In genomic region chr5:151773979-151774378, GRCh38 we compare ENCODE assay signal across 9 cellular contexts. TPM values are rescaled to one million over a fixed set of nuclear protein-coding genes. Genes with fewer than 3 reads are reported as not detected.
A peak's percentile ranks its signal among the peaks of the same experiment; 100 is the strongest.
DNase-seq lines count a peak whose midpoint lies in the region; ATAC-seq and TF ChIP-seq lines count a peak whose summit lies in the region.
"Had no signal": no experiment of that assay in that cellular context is flagged by ENCODE, and none has a peak within 500 bp of the region (broad histone marks: within the 10 kb centered on the region; RNA-seq: fewer than 3 reads in every experiment).

No MANE protein-coding gene starts in this region.

- H3K4me1 ChIP-seq in transverse colon = peaks cover 23 to 72% (median 50%) of the 10 kb centered on the region in 4 donors

- ATAC-seq in activated T-cell treated with anti-CD3 and anti-CD28 coated beads, Interleukin-2, amount 50 U/mL, for 4 hours = no peak
- no peak for ATAC-seq in activated naive CD8-positive, alpha-beta T cell treated with anti-CD3 and anti-CD28 coated beads, Interleukin-2, amount 10 ng/mL, durations not matched to agents 7 days and 5 days (ENCODE audit: low read depth)
- ATAC-seq in HG03280 (IDR thresholded peaks at IDR 0.05; ENCODE audit: unreplicated experiment) = no peak
- ATAC-seq: stimulated activated effector memory CD8-positive, alpha-beta T cell treated with anti-CD3 and anti-CD28 coated beads, Interleukin-12 subunit alpha, Interleukin-12 subunit beta, amount 100 ng/mL, for 72 hours had no signal

- no peak for DNase-seq in activated T-cell treated with anti-CD3 and anti-CD28 coated beads, Interleukin-2, amount 50 U/mL, for 4 hours
- no peak for DNase-seq in activated T-cell treated with anti-CD3 and anti-CD28 coated beads, Interleukin-2, amount 50 U/mL, for 1 hour
- DNase-seq in activated naive CD8-positive, alpha-beta T cell treated with anti-CD3 and anti-CD28 coated beads, Interleukin-2, amount 10 ng/mL, durations not matched to agents 7 days and 5 days = no peak
- DNase-seq in kidney epithelial cell (ENCODE audit: low read depth) = no peak
- DNase-seq in transverse colon = no peak
- no peak for DNase-seq in activated effector memory CD4-positive, alpha-beta T cell treated with Interleukin-2 at 50 U/mL for 16 hours
- DNase-seq in NCI-H2196 treated with DMSO at 0.1 percent for 48 hours (lab: John Stamatoyannopoulos, UW; ENCODE audit: unreplicated experiment) = no peak

- WGBS in transverse colon (ENCODE audit: low coverage in 1 of 2), 2 donors = 2 to 5% methylated on average over 4 of the region's 4 CpGs

- TF ChIP-seq CTCF in kidney epithelial cell (IDR thresholded peaks at IDR 0.05; ENCODE audit: insufficient read depth, low read length, poor library complexity, severe bottlenecking) (no peak), transverse colon (IDR thresholded peaks at IDR 0.05) (no peak)

- H3K27ac Mint-ChIP-seq in activated naive CD8-positive, alpha-beta T cell treated with anti-CD3 and anti-CD28 coated beads, Interleukin-2, amount 10 ng/mL, durations not matched to agents 7 days and 5 days = peak overlapping the region; percentile 49

- no peaks in the 10 kb centered on the region for H3K27me3 Mint-ChIP-seq in activated T-cell treated with anti-CD3 and anti-CD28 coated beads, Interleukin-2, amount 50 U/mL, for 4 hours (ENCODE audit: low read depth)
- no peaks in the 10 kb centered on the region for H3K27me3 Mint-ChIP-seq in activated naive CD8-positive, alpha-beta T cell treated with anti-CD3 and anti-CD28 coated beads, Interleukin-2, amount 10 ng/mL, durations not matched to agents 7 days and 5 days

- peaks cover 46% of the 10 kb centered on the region for H3K36me3 Mint-ChIP-seq in activated T-cell treated with anti-CD3 and anti-CD28 coated beads, Interleukin-2, amount 50 U/mL, for 4 hours (ENCODE audit: insufficient read depth)
- H3K36me3 Mint-ChIP-seq in activated naive CD8-positive, alpha-beta T cell treated with anti-CD3 and anti-CD28 coated beads, Interleukin-2, amount 10 ng/mL, durations not matched to agents 7 days and 5 days = peaks cover 17% of the 10 kb centered on the region

- TF ChIP-seq EP300 in transverse colon (IDR thresholded peaks at IDR 0.05; ENCODE audit: low read depth) = no peak

- peak overlapping the region; percentile 90 for H3K4me3 ChIP-seq in kidney epithelial cell (ENCODE audit: low read depth, low read length)
- H3K4me3 ChIP-seq in transverse colon = peak overlapping the region in 3 of 4 donors; percentile 68 to 82 (median 73)

- no peak for TF ChIP-seq POLR2A in transverse colon (IDR thresholded peaks at IDR 0.05)

- no peaks in the 10 kb centered on the region for H3K36me3 ChIP-seq in kidney epithelial cell (ENCODE audit: control insufficient read depth, insufficient read depth, low read length)
- peaks cover 0 to 3% (median 0%) of the 10 kb centered on the region in 4 donors for H3K36me3 ChIP-seq in transverse colon

- H3K4me1 Mint-ChIP-seq in activated T-cell treated with anti-CD3 and anti-CD28 coated beads, Interleukin-2, amount 50 U/mL, for 4 hours (ENCODE audit: low read depth) = peaks cover 57% of the 10 kb centered on the region
- H3K4me1 Mint-ChIP-seq in activated naive CD8-positive, alpha-beta T cell treated with anti-CD3 and anti-CD28 coated beads, Interleukin-2, amount 10 ng/mL, durations not matched to agents 7 days and 5 days = peaks cover 46% of the 10 kb centered on the region

- peak overlapping the region; percentile 88 for H3K4me3 Mint-ChIP-seq in activated T-cell treated with anti-CD3 and anti-CD28 coated beads, Interleukin-2, amount 50 U/mL, for 4 hours
- peak overlapping the region; percentile 86 for H3K4me3 Mint-ChIP-seq in activated naive CD8-positive, alpha-beta T cell treated with anti-CD3 and anti-CD28 coated beads, Interleukin-2, amount 10 ng/mL, durations not matched to agents 7 days and 5 days
- H3K4me3 Mint-ChIP-seq: stimulated activated effector memory CD8-positive, alpha-beta T cell treated with anti-CD3 and anti-CD28 coated beads, Interleukin-12 subunit alpha, Interleukin-12 subunit beta, amount 100 ng/mL, for 72 hours had no signal

- POLR2A ChIA-PET in activated naive CD8-positive, alpha-beta T cell treated with anti-CD3 and anti-CD28 coated beads, Interleukin-2, amount 10 ng/mL, durations not matched to agents 7 days and 5 days (lab: Charles Lee) = interaction anchor here (1.8 to 6.3 kb wide), 2 partner anchors 16 to 23 kb away, joined by 4 to 102 read pairs; partner anchors contain the start of gene ATOX1

- peak overlapping the region; percentile 93 to 99 (median 98) for H3K27ac ChIP-seq in transverse colon

- in situ Hi-C loops in transverse colon (cut with MboI; ENCODE audit: low pct_ligation_motif_present in 1 of 4, low pct_unique_long_range_greater_than_20kb in 1 of 4, low sequenced_read_pairs in 3 of 4) = loop anchor here in 1 of 4 donors (25.0 kb wide), 1 partner anchor 312 kb away; no protein-coding TSS in a partner anchor

- intact Hi-C loops in transverse colon (cut with DNase I; ENCODE audit: low total_unique reads) = no loop called here

- H3K9me3 ChIP-seq in transverse colon = no peaks in the 10 kb centered on the region

- H3K9me3 Mint-ChIP-seq in activated T-cell treated with anti-CD3 and anti-CD28 coated beads, Interleukin-2, amount 50 U/mL, for 4 hours = no peaks in the 10 kb centered on the region
- no peaks in the 10 kb centered on the region for H3K9me3 Mint-ChIP-seq in activated naive CD8-positive, alpha-beta T cell treated with anti-CD3 and anti-CD28 coated beads, Interleukin-2, amount 10 ng/mL, durations not matched to agents 7 days and 5 days
- H3K9me3 Mint-ChIP-seq: stimulated activated effector memory CD8-positive, alpha-beta T cell treated with anti-CD3 and anti-CD28 coated beads, Interleukin-12 subunit alpha, Interleukin-12 subunit beta, amount 100 ng/mL, for 72 hours had no signal

- H3K27me3 ChIP-seq in kidney epithelial cell (ENCODE audit: control insufficient read depth, insufficient read depth, low read length) (no peaks in the 10 kb centered on the region), transverse colon (no peaks in the 10 kb centered on the region)

RNA-seq across cellular contexts. Expression of gene G3BP1, which starts 2.2 kb away (rescaled TPM):
- 100 to 1,000 TPM; 532 to 555 (median 540) TPM for total RNA-seq in activated T-cell treated with anti-CD3 and anti-CD28 coated beads, Interleukin-2, amount 50 U/mL, for 4 hours
- total RNA-seq in activated naive CD8-positive, alpha-beta T cell treated with anti-CD3 and anti-CD28 coated beads, Interleukin-2, amount 10 ng/mL, durations not matched to agents 7 days and 5 days = 100 to 1,000 TPM; 164 to 178 TPM
- total RNA-seq in kidney epithelial cell (134 and 154 TPM in 2 replicates), transverse colon (10 to 100 TPM; 35.4 to 88.6 (median 66.7) TPM)

RNA-seq across cellular contexts. Expression of gene ATOX1, which starts 15.5 kb away (rescaled TPM):
- 10 to 100 TPM; 89.0 to 94.3 (median 91.7) TPM for total RNA-seq in activated T-cell treated with anti-CD3 and anti-CD28 coated beads, Interleukin-2, amount 50 U/mL, for 4 hours
- 10 to 100 TPM; 42.7 to 48.1 TPM for total RNA-seq in activated naive CD8-positive, alpha-beta T cell treated with anti-CD3 and anti-CD28 coated beads, Interleukin-2, amount 10 ng/mL, durations not matched to agents 7 days and 5 days
- 91.6 and 118 TPM in 2 replicates for total RNA-seq in kidney epithelial cell
- total RNA-seq in transverse colon = 10 to 100 TPM in 2 of 4 donors, 1 to 10 TPM in 2; 5.0 to 81.1 (median 31.7) TPM
